ENCODE assay signal across 23 cellular contexts in genomic region chr10:4829954-4830353, GRCh38.
"Had no signal": no experiment of that assay in that cellular context is flagged by ENCODE, and none has a peak within 500 bp of the region (broad histone marks: within the 10 kb centered on the region; RNA-seq: fewer than 3 reads in every experiment).

No MANE protein-coding gene starts in this region.

- H3K4me1 ChIP-seq: colonic mucosa, foreskin keratinocyte had no signal

- H3K36me3 ChIP-seq: colonic mucosa had no signal

- ATAC-seq: effector memory CD8-positive, alpha-beta T cell; esophagus mucosa; foreskin keratinocyte; gastrocnemius medialis; gastroesophageal sphincter; heart left ventricle; heart right ventricle had no signal

- H3K9me3 ChIP-seq: colonic mucosa, esophagus muscularis mucosa, esophagus squamous epithelium, gastrocnemius medialis, gastroesophageal sphincter, heart left ventricle, heart right ventricle had no signal

- H3K9me3 Mint-ChIP-seq: dendritic cell treated with granulocyte-macrophage colony-stimulating factor and Interleukin-4, amounts not matched to agents 40 ng/mL and 50 ng/mL, for 4 days; effector memory CD8-positive, alpha-beta T cell had no signal

- H3K27me3 ChIP-seq: colonic mucosa, esophagus muscularis mucosa, foreskin keratinocyte, gastroesophageal sphincter, heart left ventricle had no signal

- H3K4me3 Mint-ChIP-seq: dendritic cell treated with granulocyte-macrophage colony-stimulating factor and Interleukin-4, amounts not matched to agents 40 ng/mL and 50 ng/mL, for 4 days; effector memory CD8-positive, alpha-beta T cell had no signal

- H3K27ac ChIP-seq: colonic mucosa, coronary artery, dorsolateral prefrontal cortex, epithelial cell of prostate, esophagus muscularis mucosa, esophagus squamous epithelium, foreskin keratinocyte, gastrocnemius medialis, gastroesophageal sphincter, heart left ventricle, heart right ventricle had no signal

- H3K27ac Mint-ChIP-seq: dendritic cell treated with granulocyte-macrophage colony-stimulating factor and Interleukin-4, amounts not matched to agents 40 ng/mL and 50 ng/mL, for 4 days; effector memory CD8-positive, alpha-beta T cell had no signal

- H3K4me3 ChIP-seq: colonic mucosa, coronary artery, dorsolateral prefrontal cortex, esophagus muscularis mucosa, esophagus squamous epithelium, gastrocnemius medialis, gastroesophageal sphincter, heart left ventricle, heart right ventricle had no signal

- DNase-seq: colonic mucosa; cortex of kidney; dermis blood vessel endothelial cell; dorsolateral prefrontal cortex; effector CD4-positive, alpha-beta T cell; effector CD8-positive, alpha-beta T cell; effector memory CD4-positive, alpha-beta T cell; effector memory CD8-positive, alpha-beta T cell; erythroblast; esophagus squamous epithelium; foreskin fibroblast; foreskin keratinocyte; gastrocnemius medialis; glutamatergic neuron; head of caudate nucleus; heart left ventricle; heart right ventricle had no signal
